In the genomic region with DNA sequence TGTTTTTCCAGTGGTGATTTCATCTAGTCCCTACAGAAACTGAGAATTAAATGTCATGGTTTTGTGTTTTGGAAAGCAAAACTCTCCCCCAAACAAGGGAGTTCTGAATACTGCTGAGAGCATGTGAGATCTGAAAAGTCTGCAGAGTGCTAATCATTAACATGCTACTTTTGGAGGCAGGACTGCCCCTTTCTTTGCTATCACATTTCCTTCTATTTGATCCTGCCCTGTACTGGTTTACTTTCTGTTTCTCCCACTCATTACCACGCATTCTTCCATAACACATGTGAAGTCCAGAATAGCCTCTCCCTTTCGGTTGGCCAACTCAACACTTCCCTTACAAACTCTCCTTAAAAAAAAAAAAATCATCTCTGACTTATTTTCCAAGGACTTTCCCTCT, we compare ENCODE assay signal across 1 cellular context.
TF ChIP-seq lines count a peak whose summit lies in the region.

No MANE protein-coding gene starts in this region.

TF ChIP-seq in IMR-90, 13 proteins besides CTCF, POLR2A, EP300 and RAD21:
- no peak for TF ChIP-seq MAZ (IDR thresholded peaks at IDR 0.05; ENCODE audit: borderline replicate concordance, low read depth, low read length)
- TF ChIP-seq MXI1 (IDR thresholded peaks at IDR 0.05; ENCODE audit: borderline replicate concordance, low read depth, low read length) = peak; percentile 47; the same call in 1 of the 2 replicates
